ENCODE assay signal across 7 cellular contexts in the genomic region with DNA sequence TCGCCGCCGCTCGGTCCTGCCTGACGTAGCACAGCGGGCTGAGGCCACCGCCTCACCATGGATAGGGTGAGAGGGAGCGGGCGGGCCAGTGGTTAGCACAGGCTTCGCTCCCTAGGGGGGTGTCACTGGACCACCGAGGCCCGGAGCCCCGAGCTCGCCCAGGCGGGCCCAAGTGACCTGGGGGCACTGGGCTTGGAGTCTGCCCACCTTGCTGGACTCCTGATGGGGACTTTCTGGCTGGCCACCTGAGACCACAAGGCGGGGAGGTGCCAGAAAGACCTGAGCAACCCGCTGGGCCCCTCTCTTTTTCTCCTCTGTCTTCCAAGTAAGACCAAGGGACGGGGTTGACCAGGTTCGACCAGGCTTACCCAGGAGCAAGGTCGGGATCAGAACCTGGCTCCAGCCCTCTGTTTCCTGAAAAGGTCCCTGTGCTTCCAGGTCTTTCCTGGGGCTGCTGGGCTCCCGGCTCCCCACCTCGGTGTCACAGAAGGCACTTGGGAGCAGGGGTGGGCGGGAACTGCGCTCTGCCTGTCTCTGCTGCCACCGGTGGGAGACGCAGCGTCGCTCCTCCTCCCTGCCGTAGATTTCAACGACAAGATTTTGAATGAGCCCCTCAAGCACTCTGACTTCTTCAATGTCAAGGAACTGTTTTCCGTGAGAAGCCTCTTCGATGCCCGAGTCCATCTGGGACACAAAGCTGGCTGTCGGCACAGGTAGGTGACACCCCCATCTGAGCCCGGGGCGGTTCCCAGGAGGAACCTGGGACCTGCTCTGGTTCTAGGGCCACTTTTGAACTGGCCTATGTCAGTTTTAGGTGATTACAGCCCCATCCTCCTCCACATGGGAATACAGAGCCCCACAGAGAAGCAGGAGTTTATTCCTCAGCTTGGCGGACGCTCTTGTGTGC. TPM values are rescaled to one million over a fixed set of nuclear protein-coding genes. Genes with fewer than 3 reads are reported as not detected.
A peak's percentile ranks its signal among the peaks of the same experiment; 100 is the strongest.
DNase-seq lines count a peak whose midpoint lies in the region; ATAC-seq and TF ChIP-seq lines count a peak whose summit lies in the region.

No MANE protein-coding gene starts in this region.

- H3K9ac ChIP-seq in OCI-LY1 (ENCODE audit: low read length), result peak overlapping the region; percentile 83
- H3K9ac ChIP-seq in mucosa of stomach (ENCODE audit: low read length), result peak overlapping the region; percentile 58

- ATAC-seq in GM18498 (IDR thresholded peaks at IDR 0.05; ENCODE audit: unreplicated experiment), result peak; percentile 28

- no peaks in the 10 kb centered on the region for H3K9me3 ChIP-seq in OCI-LY1 (ENCODE audit: low read length)
- no peaks in the 10 kb centered on the region for H3K9me3 ChIP-seq in ectodermal cell (ENCODE audit: control insufficient read depth, low read length)
- no peaks in the 10 kb centered on the region for H3K9me3 ChIP-seq in mucosa of stomach (ENCODE audit: control insufficient read depth, low read length)

- no peaks in the 10 kb centered on the region for H4K20me1 ChIP-seq in OCI-LY1 (ENCODE audit: insufficient read depth, low read length)

- H3K4me1 ChIP-seq in OCI-LY1 (ENCODE audit: insufficient read depth, low read length, severe bottlenecking) (peaks cover 19% of the 10 kb centered on the region), ectodermal cell (ENCODE audit: control insufficient read depth, insufficient read depth, low read length) (peaks cover 15% of the 10 kb centered on the region), mucosa of stomach (ENCODE audit: control insufficient read depth, insufficient read depth, low read length) (peaks cover 21% of the 10 kb centered on the region)

- H3K9me2 ChIP-seq in OCI-LY1 (ENCODE audit: low read depth, low read length), result no peaks in the 10 kb centered on the region

- no peaks in the 10 kb centered on the region for H3K79me2 ChIP-seq in OCI-LY1 (ENCODE audit: insufficient read depth, low read length)

- H3K4me3 ChIP-seq in OCI-LY1 (ENCODE audit: low read depth, low read length, poor library complexity, severe bottlenecking), result peak overlapping the region; percentile 79
- H3K4me3 ChIP-seq in ectodermal cell (ENCODE audit: insufficient read depth, low read depth, low read length), result peak overlapping the region; percentile 83
- peak overlapping the region; percentile 93 for H3K4me3 ChIP-seq in mucosa of stomach (ENCODE audit: low read length)

- no peak for DNase-seq in superior temporal gyrus (ENCODE audit: extremely low spot score)
- no peak for DNase-seq in NCI-H226
- no peak for DNase-seq in stimulated activated CD4-positive, alpha-beta T cell treated with anti-CD3 and anti-CD28 coated beads, Interleukin-2, amount 100 ng/mL, for 48 hours

- no peak for TF ChIP-seq CTCF in OCI-LY1 (IDR thresholded peaks at IDR 0.05; ENCODE audit: low read length)

- H3K36me3 ChIP-seq in OCI-LY1 (ENCODE audit: insufficient read depth, low read length) (peaks cover 35% of the 10 kb centered on the region), ectodermal cell (ENCODE audit: control insufficient read depth, insufficient read depth, low read length) (peaks cover 14% of the 10 kb centered on the region), mucosa of stomach (ENCODE audit: control insufficient read depth, insufficient read depth, low read length) (peaks cover 3% of the 10 kb centered on the region)

- H3K27ac ChIP-seq in OCI-LY1 (ENCODE audit: low read depth, low read length, poor library complexity, severe bottlenecking), result no peak overlapping the region
- no peak overlapping the region for H3K27ac ChIP-seq in ectodermal cell (ENCODE audit: insufficient read depth, low read depth, low read length, poor library complexity, severe bottlenecking)

- no peak overlapping the region for H2AFZ ChIP-seq in OCI-LY1 (ENCODE audit: low read length)

- no peaks in the 10 kb centered on the region for H3F3A ChIP-seq in OCI-LY1 (ENCODE audit: insufficient read depth, low read length)

- peak overlapping the region; percentile 85 for H3K4me2 ChIP-seq in OCI-LY1 (ENCODE audit: low read length)

- no peaks in the 10 kb centered on the region for H3K27me3 ChIP-seq in OCI-LY1 (ENCODE audit: insufficient read depth, low read length)
- H3K27me3 ChIP-seq in ectodermal cell (ENCODE audit: control insufficient read depth, insufficient read depth, low read length, poor library complexity, severe bottlenecking), result peaks cover 4% of the 10 kb centered on the region
- H3K27me3 ChIP-seq in mucosa of stomach (ENCODE audit: control insufficient read depth, insufficient read depth, low read length), result no peaks in the 10 kb centered on the region

- 48% methylated on average over 38 of the region's 38 CpGs for WGBS in ectodermal cell, 2 experiments

RNA-seq across cellular contexts. Expression of gene MRPS2, which starts 1.0 kb away (rescaled TPM):
- 74.4 TPM for polyA plus RNA-seq in ectodermal cell (2013, experiment 1 of 4)
- polyA plus RNA-seq in ectodermal cell (2013, experiment 2 of 4), result 75.0 TPM
- 53.1 TPM for polyA plus RNA-seq in ectodermal cell (2013, experiment 3 of 4)
- polyA plus RNA-seq in ectodermal cell (2013, experiment 4 of 4), result 58.8 TPM

RNA-seq across cellular contexts. Expression of gene LCN1, which starts 19.7 kb away (rescaled TPM):
- polyA plus RNA-seq in ectodermal cell (2013, experiment 1 of 4), result not detected
- polyA plus RNA-seq in ectodermal cell (2013, experiment 2 of 4), result not detected
- polyA plus RNA-seq in ectodermal cell (2013, experiment 3 of 4), result not detected
- polyA plus RNA-seq in ectodermal cell (2013, experiment 4 of 4), result not detected

RNA-seq across cellular contexts. Expression of gene PPP1R26, which starts 21.9 kb away (rescaled TPM):
- 28.1 TPM for polyA plus RNA-seq in ectodermal cell (2013, experiment 1 of 4)
- 30.6 TPM for polyA plus RNA-seq in ectodermal cell (2013, experiment 2 of 4)
- polyA plus RNA-seq in ectodermal cell (2013, experiment 3 of 4), result 24.7 TPM
- polyA plus RNA-seq in ectodermal cell (2013, experiment 4 of 4), result 26.5 TPM

RNA-seq across cellular contexts. Expression of gene OBP2A, which starts 44.4 kb away (rescaled TPM):
- polyA plus RNA-seq in ectodermal cell (2013, experiment 1 of 4), result not detected
- not detected for polyA plus RNA-seq in ectodermal cell (2013, experiment 2 of 4)
- polyA plus RNA-seq in ectodermal cell (2013, experiment 3 of 4), result not detected
- not detected for polyA plus RNA-seq in ectodermal cell (2013, experiment 4 of 4)
